Comparison of ENCODE assay signal across 19 cellular contexts in the genomic region with DNA sequence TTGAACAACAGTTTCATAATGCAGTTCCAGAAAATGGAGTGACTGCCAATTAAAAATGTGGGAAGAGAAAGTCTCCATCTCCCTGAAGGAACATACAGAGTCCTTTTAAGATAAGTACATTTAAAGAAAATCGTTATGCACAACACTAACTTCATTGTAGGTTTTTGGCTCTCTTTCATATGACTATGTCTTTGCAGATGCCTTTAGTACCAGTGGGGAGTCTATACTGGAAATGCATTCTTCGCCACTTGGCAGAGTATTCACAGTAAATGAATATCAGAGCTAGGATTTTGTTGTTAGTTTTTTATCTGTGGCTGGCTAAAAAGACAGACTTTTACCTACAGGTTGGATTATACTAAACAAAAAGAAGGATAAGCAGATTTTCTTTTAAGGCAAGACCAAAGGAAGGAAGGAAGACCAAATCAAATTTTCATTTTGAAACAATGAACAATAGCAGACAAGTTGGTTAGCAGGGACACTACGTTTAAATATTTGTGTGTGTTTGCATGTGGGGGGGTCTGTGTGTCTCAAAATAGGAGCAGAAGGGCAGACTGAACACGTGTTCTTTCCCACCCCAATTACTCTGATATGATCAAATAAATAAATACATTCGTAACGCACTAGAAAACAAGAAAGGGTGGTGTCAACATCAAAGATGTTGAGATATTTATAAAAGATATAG.
DNase-seq lines count a peak whose midpoint lies in the region; ATAC-seq and TF ChIP-seq lines count a peak whose summit lies in the region.
"Had no signal": no experiment of that assay in that cellular context is flagged by ENCODE, and none has a peak within 500 bp of the region (broad histone marks: within the 10 kb centered on the region; RNA-seq: fewer than 3 reads in every experiment).

No MANE protein-coding gene starts in this region.

- no peaks in the 10 kb centered on the region for H3K23me2 ChIP-seq in H9 (ENCODE audit: insufficient read length, low read depth, low read length, poor library complexity, severe bottlenecking)

- no peak overlapping the region for H3K4me2 ChIP-seq in osteoblast (ENCODE audit: insufficient read depth, low read length)
- H3K4me2 ChIP-seq in H9 (ENCODE audit: insufficient read depth, insufficient read length, low read length) = no peak overlapping the region

- H3K36me3 ChIP-seq in Panc1 (ENCODE audit: control insufficient read depth, insufficient read depth, low read length) (no peaks in the 10 kb centered on the region), osteoblast (ENCODE audit: insufficient read depth, low read length) (no peaks in the 10 kb centered on the region)
- H3K36me3 ChIP-seq: thyroid gland had no signal

- CTCF ChIA-PET in activated naive CD4-positive, alpha-beta T cell treated with anti-CD3 and anti-CD28 coated beads for 36 hours (lab: Charles Lee) = no interaction called here
- CTCF ChIA-PET in Panc1 (lab: Charles Lee) = no interaction called here

- no peak overlapping the region for H2BK12ac ChIP-seq in H9 (ENCODE audit: insufficient read length, low read depth, low read length)

- H3K18ac ChIP-seq in H9 (ENCODE audit: insufficient read length, low read depth, low read length) = no peak overlapping the region

- no peak overlapping the region for H3K14ac ChIP-seq in H9 (ENCODE audit: insufficient read depth, low read length)

- H3K27ac ChIP-seq in Panc1 (ENCODE audit: low read length) (0 out of 2 replicates have a peak overlapping the region, but pooled peaks have one; percentile 5), osteoblast (ENCODE audit: low read depth, low read length) (no peak overlapping the region), H9 (ENCODE audit: insufficient read length, low read depth, low read length) (no peak overlapping the region)
- H3K27ac ChIP-seq: thyroid gland had no signal

- H3K79me1 ChIP-seq in H9 (ENCODE audit: insufficient read depth, low read depth, low read length, poor library complexity, severe bottlenecking) = no peaks in the 10 kb centered on the region

- POLR2A ChIA-PET in Panc1 (lab: Charles Lee) = no interaction called here

- H3K4me3 Mint-ChIP-seq in activated naive CD4-positive, alpha-beta T cell treated with anti-CD3 and anti-CD28 coated beads for 36 hours = peak overlapping the region; percentile 13
- no peak overlapping the region; a peak in 1 of 5 replicates for H3K4me3 Mint-ChIP-seq in H9
- H3K4me3 Mint-ChIP-seq: activated CD4-positive, alpha-beta memory T cell treated with anti-CD3 and anti-CD28 coated beads for 36 hours; CD14-positive monocyte; effector memory CD8-positive, alpha-beta T cell had no signal

- peak; percentile 62 for ATAC-seq in Panc1
- ATAC-seq: effector memory CD8-positive, alpha-beta T cell had no signal

- no peak overlapping the region for H2BK120ac ChIP-seq in H9 (ENCODE audit: low read depth, low read length, poor library complexity, severe bottlenecking)

- no peak overlapping the region for H3K56ac ChIP-seq in H9 (ENCODE audit: insufficient read length, low read depth, low read length)

- no peaks in the 10 kb centered on the region for H4K20me1 ChIP-seq in osteoblast (ENCODE audit: insufficient read depth, low read length)
- no peaks in the 10 kb centered on the region for H4K20me1 ChIP-seq in H9 (ENCODE audit: control insufficient read depth, insufficient read depth, insufficient read length)

- TF ChIP-seq CTCF in Panc1 (IDR thresholded peaks at IDR 0.05) (no peak), osteoblast (IDR thresholded peaks at IDR 0.05; ENCODE audit: extremely low read depth, low read depth, low read length) (no peak), H9 (conservative IDR thresholded peaks at IDR 0.05) (no peak)

- no peaks in the 10 kb centered on the region for H3K27me3 Mint-ChIP-seq in activated naive CD4-positive, alpha-beta T cell treated with anti-CD3 and anti-CD28 coated beads for 36 hours (ENCODE audit: low read depth)
- H3K27me3 Mint-ChIP-seq in H9 (ENCODE audit: low read depth) = no peaks in the 10 kb centered on the region
- H3K27me3 Mint-ChIP-seq: activated CD4-positive, alpha-beta memory T cell treated with anti-CD3 and anti-CD28 coated beads for 36 hours; effector memory CD8-positive, alpha-beta T cell had no signal

- H4K91ac ChIP-seq in H9 (ENCODE audit: insufficient read length, low read depth, low read length) = no peak overlapping the region

- H3K79me2 ChIP-seq in osteoblast (ENCODE audit: insufficient read depth, low read length) = no peaks in the 10 kb centered on the region
- H3K79me2 ChIP-seq in H9 (ENCODE audit: insufficient read depth, low read length) = no peaks in the 10 kb centered on the region

- intact Hi-C loops in activated naive CD4-positive, alpha-beta T cell treated with anti-CD3 and anti-CD28 coated beads for 36 hours (cut with micrococcal nuclease) = no loop called here
- intact Hi-C loops in Panc1 (cut with micrococcal nuclease; ENCODE audit: unreplicated experiment) = no loop called here

- H2BK20ac ChIP-seq in H9 (ENCODE audit: low read depth, low read length, poor library complexity, severe bottlenecking) = no peak overlapping the region

- H2BK5ac ChIP-seq in H9 (ENCODE audit: insufficient read length, low read length) = no peak overlapping the region

- BruUV-seq in Panc1 (replicated peaks; lab: Mats Ljungman, UMichigan) = no TSS peak

- H3K4me1 Mint-ChIP-seq in activated naive CD4-positive, alpha-beta T cell treated with anti-CD3 and anti-CD28 coated beads for 36 hours (ENCODE audit: low read depth) = peaks cover 37% of the 10 kb centered on the region
- H3K4me1 Mint-ChIP-seq in H9 = peaks cover 11 to 13% of the 10 kb centered on the region in 2 experiments

- H2BK15ac ChIP-seq in H9 (ENCODE audit: low read depth, low read length) = no peak overlapping the region

- no peak overlapping the region for H4K5ac ChIP-seq in H9 (ENCODE audit: insufficient read length, low read depth, low read length)

- peaks cover 6% of the 10 kb centered on the region; the same call in 1 of the 2 replicates for H3K4me1 ChIP-seq in Panc1 (ENCODE audit: control insufficient read depth, insufficient read depth, low read length)
- no peaks in the 10 kb centered on the region for H3K4me1 ChIP-seq in osteoblast (ENCODE audit: insufficient read depth, low read length)
- peaks cover 2% of the 10 kb centered on the region; the same call in 1 of the 2 replicates for H3K4me1 ChIP-seq in H9 (ENCODE audit: insufficient read depth, low read length)
- H3K4me1 ChIP-seq: thyroid gland had no signal

- no peak overlapping the region for H3T11ph ChIP-seq in H9 (ENCODE audit: low read length)

- peak overlapping the region; percentile 47 for H2AFZ ChIP-seq in osteoblast (ENCODE audit: low read length)
- H2AFZ ChIP-seq in H9 (ENCODE audit: low read length) = no peak overlapping the region

- DNase-seq in activated naive CD4-positive, alpha-beta T cell treated with anti-CD3 and anti-CD28 coated beads for 36 hours = no peak
- DNase-seq in activated naive CD4-positive, alpha-beta T cell treated with anti-CD3 and anti-CD28 coated beads, Interleukin-2, amount 50 U/mL, for 16 hours = no peak
- DNase-seq in Panc1 (ENCODE audit: low read depth, low spot score) (no peak), epidermal melanocyte (ENCODE audit: insufficient read length, low spot score) (peak; percentile 20), osteoblast (ENCODE audit: insufficient read length, low spot score, missing footprints) (no peak), iPS-NIHi11 (ENCODE audit: low spot score) (no peak), H9 (no peak)
- no peak for DNase-seq in stimulated activated naive CD4-positive, alpha-beta T cell (lab: John Stamatoyannopoulos, UW)
- DNase-seq: activated CD4-positive, alpha-beta memory T cell treated with anti-CD3 and anti-CD28 coated beads for 36 hours; activated T-cell treated with anti-CD3 and anti-CD28 coated beads, Interleukin-2, amount 50 U/mL, for 1 hour; DMS79; effector memory CD8-positive, alpha-beta T cell; hippocampal formation; kidney; mammary epithelial cell; NCI-H1092 treated with DMSO at 0.1 percent for 48 hours; NCI-H2171; thyroid gland had no signal

- peaks cover 12% of the 10 kb centered on the region for H3K9me3 Mint-ChIP-seq in activated naive CD4-positive, alpha-beta T cell treated with anti-CD3 and anti-CD28 coated beads for 36 hours
- peaks cover 0 to 3% of the 10 kb centered on the region in 2 experiments; a peak in 1 of 5 replicates for H3K9me3 Mint-ChIP-seq in H9

- H3K4me3 ChIP-seq in Panc1 (ENCODE audit: low read depth in 2 of 2, low read length in 2 of 2) (no peak overlapping the region), osteoblast (ENCODE audit: insufficient read depth, low read length) (no peak overlapping the region)
- H3K4me3 ChIP-seq: thyroid gland had no signal

- no peaks in the 10 kb centered on the region for H3K9me3 ChIP-seq in Panc1 (ENCODE audit: control insufficient read depth, insufficient read depth, low read depth, low read length)
- H3K9me3 ChIP-seq in osteoblast (ENCODE audit: low read depth, low read length) = no peaks in the 10 kb centered on the region
- no peaks in the 10 kb centered on the region for H3K9me3 ChIP-seq in H9 (ENCODE audit: control insufficient read depth, low read depth, low read length)
- H3K9me3 ChIP-seq: thyroid gland had no signal

- H3K27ac Mint-ChIP-seq in activated naive CD4-positive, alpha-beta T cell treated with anti-CD3 and anti-CD28 coated beads for 36 hours = no peak overlapping the region
- H3K27ac Mint-ChIP-seq in H9 = peak overlapping the region in 1 of 3 experiments; percentile 31; a peak in 1 of 7 replicates
- H3K27ac Mint-ChIP-seq: activated CD4-positive, alpha-beta memory T cell treated with anti-CD3 and anti-CD28 coated beads for 36 hours; CD14-positive monocyte; effector memory CD8-positive, alpha-beta T cell had no signal

- no CpG with 5 or more reads among the region's 6 CpGs for WGBS in H9 (ENCODE audit: extremely low coverage, insufficient read length, low lambda C conversion rate)

- peaks cover 11% of the 10 kb centered on the region for H3K36me3 Mint-ChIP-seq in activated naive CD4-positive, alpha-beta T cell treated with anti-CD3 and anti-CD28 coated beads for 36 hours (ENCODE audit: low read depth)
- H3K36me3 Mint-ChIP-seq in H9 (ENCODE audit: insufficient read depth in 1 of 3, low read depth in 3 of 3) = no peaks in the 10 kb centered on the region

- no peak overlapping the region for H4K8ac ChIP-seq in H9 (replicated peaks; ENCODE audit: insufficient read length, low read depth, low read length)

- no peak overlapping the region for H3K4ac ChIP-seq in H9 (ENCODE audit: low read depth, low read length)

- H2AK5ac ChIP-seq in H9 (ENCODE audit: insufficient read length, low read length) = no peak overlapping the region

- H3K23ac ChIP-seq in H9 (ENCODE audit: insufficient read length, low read depth, low read length) = no peak overlapping the region

- no peak overlapping the region for H3K9ac ChIP-seq in H9 (ENCODE audit: extremely low read depth, insufficient read length, low read length)

- H3K27me3 ChIP-seq in Panc1 (ENCODE audit: control insufficient read depth, insufficient read depth, low read length) (no peaks in the 10 kb centered on the region), osteoblast (ENCODE audit: insufficient read depth, low read length) (no peaks in the 10 kb centered on the region), H9 (ENCODE audit: insufficient read depth, low read length) (no peaks in the 10 kb centered on the region; the same call in 1 of the 2 replicates)
- H3K27me3 ChIP-seq: thyroid gland had no signal

- in situ Hi-C loops in Panc1 (cut with HindIII; ENCODE audit: low pct_unique_long_range_greater_than_20kb, low sequenced_read_pairs) = no loop called here
